Comparison of ENCODE assay signal across 10 cellular contexts in the genomic region with DNA sequence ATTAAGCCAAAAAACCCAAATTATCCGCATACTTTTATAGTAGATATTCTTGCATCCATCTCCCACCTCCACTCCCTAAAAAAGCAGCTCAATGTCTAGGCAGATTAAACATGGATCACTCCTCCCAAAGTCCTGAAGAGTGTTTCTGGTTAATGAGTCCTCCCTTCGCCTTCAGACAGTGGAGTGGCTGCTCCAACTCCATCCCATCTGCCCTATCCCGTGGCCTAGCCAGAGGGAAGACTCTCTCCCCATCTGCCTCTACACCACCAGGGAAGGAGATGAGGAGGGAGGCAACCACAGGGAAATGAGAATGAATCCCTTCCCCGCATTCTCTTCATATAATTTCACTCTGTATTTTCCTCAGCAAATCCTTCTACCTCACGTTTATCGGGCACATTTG.
DNase-seq lines count a peak whose midpoint lies in the region; ATAC-seq, FAIRE-seq and TF ChIP-seq lines count a peak whose summit lies in the region.
"Had no signal": no experiment of that assay in that cellular context is flagged by ENCODE, and none has a peak within 500 bp of the region (broad histone marks: within the 10 kb centered on the region; RNA-seq: fewer than 3 reads in every experiment).

No MANE protein-coding gene starts in this region.

- H3K36me3 ChIP-seq in astrocyte (ENCODE audit: insufficient read depth, low read length) (peaks cover 30% of the 10 kb centered on the region), kidney (ENCODE audit: control insufficient read depth in 1 of 2, insufficient read depth in 2 of 2, low read length in 2 of 2) (peaks cover 5 to 7% of the 10 kb centered on the region in 2 donors)

- intact Hi-C loops in kidney (cut with DNase I), result no loop called here

- H3K27ac Mint-ChIP-seq in astrocyte (ENCODE audit: unreplicated experiment), result no peak overlapping the region
- H3K27ac Mint-ChIP-seq in progenitor cell of endocrine pancreas, result no peak overlapping the region
- H3K27ac Mint-ChIP-seq: activated naive CD8-positive, alpha-beta T cell treated with anti-CD3 and anti-CD28 coated beads for 36 hours had no signal

- no peak overlapping the region for H2AFZ ChIP-seq in astrocyte (ENCODE audit: low read depth, low read length)

- H4K20me1 ChIP-seq in astrocyte (ENCODE audit: insufficient read depth, low read length), result peaks cover 52% of the 10 kb centered on the region

- H3K4me2 ChIP-seq in astrocyte (ENCODE audit: low read length), result peak overlapping the region; percentile 93

- H3K36me3 Mint-ChIP-seq in astrocyte (ENCODE audit: low read depth, unreplicated experiment) (no peaks in the 10 kb centered on the region), progenitor cell of endocrine pancreas (ENCODE audit: insufficient read depth) (peaks cover 4% of the 10 kb centered on the region)

- TF ChIP-seq CTCF in astrocyte (IDR thresholded peaks at IDR 0.05; ENCODE audit: insufficient read depth, low read depth, low read length) (no peak), kidney (IDR thresholded peaks at IDR 0.05; ENCODE audit: borderline replicate concordance, extremely low read depth, insufficient read depth) (no peak), progenitor cell of endocrine pancreas (IDR thresholded peaks at IDR 0.05; ENCODE audit: unreplicated experiment) (no peak)

- H3K9ac ChIP-seq in astrocyte (ENCODE audit: low read length), result peak overlapping the region; percentile 93
- peak overlapping the region; percentile 75 to 89 for H3K9ac ChIP-seq in kidney (ENCODE audit: low read length in 2 of 2)

- no peak for FAIRE-seq in astrocyte (lab: Jason Lieb, UNC)
- no peak for FAIRE-seq in kidney (lab: Jason Lieb, UNC)

- H3K4me1 Mint-ChIP-seq in astrocyte (ENCODE audit: low read depth, unreplicated experiment), result peaks cover 28% of the 10 kb centered on the region
- peaks cover 38% of the 10 kb centered on the region for H3K4me1 Mint-ChIP-seq in progenitor cell of endocrine pancreas (ENCODE audit: low read depth)

- H3K4me1 ChIP-seq in astrocyte (ENCODE audit: insufficient read depth, low read length) (peaks cover 20% of the 10 kb centered on the region), kidney (ENCODE audit: control insufficient read depth in 1 of 2, insufficient read depth in 1 of 2, low read depth in 1 of 2, low read length in 2 of 2) (peaks cover 33 to 40% of the 10 kb centered on the region in 2 donors)

- DNase-seq in GM03348 (ENCODE audit: low spot score), result peak; percentile 55
- no peak for DNase-seq in astrocyte (ENCODE audit: low read depth)
- no peak for DNase-seq in kidney
- DNase-seq in stromal cell of bone marrow (ENCODE audit: low read depth), result peak; percentile 18
- no peak for DNase-seq in NCI-H510A treated with DMSO at 0.1 percent for 48 hours (lab: John Stamatoyannopoulos, UW)
- DNase-seq in progenitor cell of endocrine pancreas (ENCODE audit: low spot score, unreplicated experiment), result no peak
- DNase-seq: activated naive CD8-positive, alpha-beta T cell treated with anti-CD3 and anti-CD28 coated beads for 36 hours; RPMI8226 had no signal

- H3K4me3 Mint-ChIP-seq in astrocyte (ENCODE audit: unreplicated experiment) (no peak overlapping the region), progenitor cell of endocrine pancreas (ENCODE audit: low read depth) (no peak overlapping the region)
- H3K4me3 Mint-ChIP-seq: activated naive CD8-positive, alpha-beta T cell treated with anti-CD3 and anti-CD28 coated beads for 36 hours had no signal

- peak overlapping the region; percentile 87 for H3K4me3 ChIP-seq in astrocyte (ENCODE audit: insufficient read depth, low read depth, low read length)
- peak overlapping the region; percentile 84 to 95 for H3K4me3 ChIP-seq in kidney (ENCODE audit: low read length in 2 of 2)

- H3K79me2 ChIP-seq in astrocyte (ENCODE audit: insufficient read depth, low read length), result peaks cover 67% of the 10 kb centered on the region

- no peaks in the 10 kb centered on the region for H3K9me3 Mint-ChIP-seq in astrocyte (ENCODE audit: unreplicated experiment)
- H3K9me3 Mint-ChIP-seq in progenitor cell of endocrine pancreas (ENCODE audit: low read depth), result no peaks in the 10 kb centered on the region

- ATAC-seq in HG02759 (IDR thresholded peaks at IDR 0.05; ENCODE audit: unreplicated experiment) (no peak), HG03097 (IDR thresholded peaks at IDR 0.05; ENCODE audit: low FRiP score, unreplicated experiment) (no peak)

- no peaks in the 10 kb centered on the region for H3K27me3 ChIP-seq in astrocyte (ENCODE audit: insufficient read depth, low read length)

- H3K27me3 Mint-ChIP-seq in astrocyte (ENCODE audit: low read depth, unreplicated experiment), result no peaks in the 10 kb centered on the region
- H3K27me3 Mint-ChIP-seq in progenitor cell of endocrine pancreas, result no peaks in the 10 kb centered on the region
- H3K27me3 Mint-ChIP-seq: activated naive CD8-positive, alpha-beta T cell treated with anti-CD3 and anti-CD28 coated beads for 36 hours had no signal

- H3K27ac ChIP-seq in astrocyte (ENCODE audit: low read depth, low read length), result peak overlapping the region; percentile 82
- peak overlapping the region; percentile 96 to 97 for H3K27ac ChIP-seq in kidney (ENCODE audit: low read depth in 2 of 2, low read length in 2 of 2)

- H3K9me3 ChIP-seq in astrocyte (ENCODE audit: insufficient read depth, low read depth, low read length) (no peaks in the 10 kb centered on the region), kidney (ENCODE audit: control insufficient read depth in 1 of 2, low read length in 2 of 2) (no peaks in the 10 kb centered on the region)

Comparison
In these comparisons a context has a peak if more than half of its experiments do, and no peak if none do; other contexts are left out.
1. DNase-seq: peak in GM03348 (single experiment) and stromal cell of bone marrow (single experiment); none in astrocyte (single experiment), kidney (single experiment), NCI-H510A treated with DMSO at 0.1 percent for 48 hours (single experiment) and progenitor cell of endocrine pancreas (single experiment).